In genomic region chr18:35856721-35857120, GRCh38 we compare ENCODE assay signal across 8 cellular contexts.
DNase-seq lines count a peak whose midpoint lies in the region; ATAC-seq, FAIRE-seq and TF ChIP-seq lines count a peak whose summit lies in the region.
"Not testable (repeated sequence)": the region's sequence is repeated elsewhere in the genome, so short reads cannot be mapped to it uniquely, and the experiment has no call there.

No MANE protein-coding gene starts in this region.

- H3K27me3 ChIP-seq in H9 (ENCODE audit: insufficient read depth, low read length); Karpas-422 (ENCODE audit: low read length); bronchial epithelial cell (ENCODE audit: control insufficient read depth, insufficient read depth, low read length); endodermal cell (ENCODE audit: control insufficient read depth, insufficient read depth, low read length, poor library complexity, severe bottlenecking); lung (ENCODE audit: control insufficient read depth, insufficient read depth): not testable (repeated sequence)

- peak overlapping the region; percentile 15 for H2BK20ac ChIP-seq in H9 (ENCODE audit: low read depth, low read length, poor library complexity, severe bottlenecking)

- not testable (repeated sequence) for H3K4me3 Mint-ChIP-seq in H9; endodermal cell; osteocyte (ENCODE audit: unreplicated experiment)

- not testable (repeated sequence) for H3K9me3 ChIP-seq in H9 (ENCODE audit: control insufficient read depth, low read depth, low read length); Karpas-422 (ENCODE audit: low read length); endodermal cell (ENCODE audit: control insufficient read depth, low read length); lung (ENCODE audit: control insufficient read depth in 2 of 2, insufficient read depth in 1 of 2, low read length in 1 of 2)

- H3K23ac ChIP-seq in H9 (ENCODE audit: insufficient read length, low read depth, low read length), result not testable (repeated sequence)

- H3K27ac ChIP-seq in H9 (ENCODE audit: insufficient read length, low read depth, low read length); endodermal cell (ENCODE audit: low read depth, low read length); lung (ENCODE audit: low read depth in 1 of 2, low read length in 1 of 2): not testable (repeated sequence)
- H3K27ac ChIP-seq in Karpas-422 (ENCODE audit: low read length), result peak overlapping the region; percentile 99

- H3K79me2 ChIP-seq in H9 (ENCODE audit: insufficient read depth, low read length); Karpas-422 (ENCODE audit: low read length): not testable (repeated sequence)

- not testable (repeated sequence) for H3K4me1 ChIP-seq in H9 (ENCODE audit: insufficient read depth, low read length); endodermal cell (ENCODE audit: control insufficient read depth, insufficient read depth, low read length); lung (ENCODE audit: control insufficient read depth in 2 of 2, insufficient read depth in 2 of 2, low read length in 2 of 2)
- peaks cover 94% of the 10 kb centered on the region for H3K4me1 ChIP-seq in Karpas-422 (ENCODE audit: low read length)

- H2BK15ac ChIP-seq in H9 (ENCODE audit: low read depth, low read length), result not testable (repeated sequence)

- H3K9me2 ChIP-seq in Karpas-422 (replicated peaks; ENCODE audit: insufficient read depth, low read length), result not testable (repeated sequence)

- not testable (repeated sequence) for H3K18ac ChIP-seq in H9 (ENCODE audit: insufficient read length, low read depth, low read length)

- ATAC-seq in lung (ENCODE audit: insufficient read depth, low FRiP score), result not testable (repeated sequence)

- not testable (repeated sequence) for H4K91ac ChIP-seq in H9 (ENCODE audit: insufficient read length, low read depth, low read length)

- not testable (repeated sequence) for H4K20me1 ChIP-seq in H9 (ENCODE audit: control insufficient read depth, insufficient read depth, insufficient read length); Karpas-422 (ENCODE audit: insufficient read depth, low read depth, low read length)

- not testable (repeated sequence) for H3K79me1 ChIP-seq in H9 (ENCODE audit: insufficient read depth, low read depth, low read length, poor library complexity, severe bottlenecking)

- H4K8ac ChIP-seq in H9 (replicated peaks; ENCODE audit: insufficient read length, low read depth, low read length), result not testable (repeated sequence)

- peaks cover 13 to 22% (median 15%) of the 10 kb centered on the region in 3 experiments for H3K36me3 Mint-ChIP-seq in H9 (ENCODE audit: insufficient read depth in 1 of 3, low read depth in 3 of 3)
- not testable (repeated sequence) for H3K36me3 Mint-ChIP-seq in endodermal cell (ENCODE audit: low read depth); osteocyte (ENCODE audit: unreplicated experiment)

- not testable (repeated sequence) for H3T11ph ChIP-seq in H9 (ENCODE audit: low read length)

- H3K23me2 ChIP-seq in H9 (ENCODE audit: insufficient read length, low read depth, low read length, poor library complexity, severe bottlenecking), result not testable (repeated sequence)

- not testable (repeated sequence) for H2BK120ac ChIP-seq in H9 (ENCODE audit: low read depth, low read length, poor library complexity, severe bottlenecking)

- not testable (repeated sequence) for TF ChIP-seq CTCF in H9 (conservative IDR thresholded peaks at IDR 0.05); bronchial epithelial cell (IDR thresholded peaks at IDR 0.05; ENCODE audit: insufficient read depth, low read length, severe bottlenecking); endodermal cell (conservative IDR thresholded peaks at IDR 0.05); lung (IDR thresholded peaks at IDR 0.05; ENCODE audit: control extremely low read depth, extremely low read depth); osteocyte (IDR thresholded peaks at IDR 0.05)

- H3K27ac Mint-ChIP-seq in H9; endodermal cell; osteocyte (ENCODE audit: unreplicated experiment): not testable (repeated sequence)

- not testable (repeated sequence) for H2BK5ac ChIP-seq in H9 (ENCODE audit: insufficient read length, low read length)

- H3K56ac ChIP-seq in H9 (ENCODE audit: insufficient read length, low read depth, low read length), result not testable (repeated sequence)

- H2AFZ ChIP-seq in H9 (ENCODE audit: low read length); Karpas-422 (ENCODE audit: low read length): not testable (repeated sequence)

- no CpG with 5 or more reads among the region's 1 CpG for WGBS in H9 (ENCODE audit: extremely low coverage, insufficient read length, low lambda C conversion rate)
- 43% methylated on average over 1 of the region's 1 CpG; no CpG with 5 or more reads in 1 of the 2 experiments for WGBS in endodermal cell (ENCODE audit: insufficient coverage in 1 of 2, insufficient read length in 1 of 2), 2 experiments
- 0 to 48% methylated on average over 1 of the region's 1 CpG for WGBS in lung, 2 donors

- H4K5ac ChIP-seq in H9 (ENCODE audit: insufficient read length, low read depth, low read length), result not testable (repeated sequence)

- FAIRE-seq in bronchial epithelial cell (lab: Jason Lieb, UNC), result not testable (repeated sequence)

- peak overlapping the region; percentile 51 for H3K4me3 ChIP-seq in Karpas-422 (ENCODE audit: low read length)
- not testable (repeated sequence) for H3K4me3 ChIP-seq in bronchial epithelial cell (ENCODE audit: low read depth, low read length); endodermal cell (ENCODE audit: low read length); lung

- H3K9me3 Mint-ChIP-seq in H9 (peaks cover 10 to 12% of the 10 kb centered on the region in 2 experiments), endodermal cell (peaks cover 14% of the 10 kb centered on the region)
- H3K9me3 Mint-ChIP-seq in osteocyte (ENCODE audit: unreplicated experiment), result not testable (repeated sequence)

- not testable (repeated sequence) for H3K4me2 ChIP-seq in H9 (ENCODE audit: insufficient read depth, insufficient read length, low read length)
- H3K4me2 ChIP-seq in Karpas-422 (ENCODE audit: low read depth, low read length, poor library complexity, severe bottlenecking), result peak overlapping the region; percentile 80

- H3K4me1 Mint-ChIP-seq in H9 (peaks cover 23 to 30% of the 10 kb centered on the region in 2 experiments), endodermal cell (peaks cover 37% of the 10 kb centered on the region)
- not testable (repeated sequence) for H3K4me1 Mint-ChIP-seq in osteocyte (ENCODE audit: unreplicated experiment)

- not testable (repeated sequence) for DNase-seq in H9
- DNase-seq in HT1080 (ENCODE audit: low read depth), result peak; percentile 8
- peak; percentile 92 for DNase-seq in Karpas-422
- peak; percentile 46 for DNase-seq in bronchial epithelial cell (ENCODE audit: low read depth)
- DNase-seq in endodermal cell, result peak; percentile 8
- peak; percentile 10 for DNase-seq in kidney tubule cell (ENCODE audit: low spot score)
- DNase-seq in lung (ENCODE audit: low spot score), result peak; percentile 4
- DNase-seq in osteocyte (ENCODE audit: extremely low spot score, unreplicated experiment), result peak; percentile 3

- not testable (repeated sequence) for H2BK12ac ChIP-seq in H9 (ENCODE audit: insufficient read length, low read depth, low read length)

- H2AK5ac ChIP-seq in H9 (ENCODE audit: insufficient read length, low read length), result not testable (repeated sequence)

- not testable (repeated sequence) for H3K14ac ChIP-seq in H9 (ENCODE audit: insufficient read depth, low read length)

- not testable (repeated sequence) for H3K27me3 Mint-ChIP-seq in H9 (ENCODE audit: low read depth); endodermal cell (ENCODE audit: insufficient read depth); osteocyte (ENCODE audit: unreplicated experiment)

- not testable (repeated sequence) for H3K9ac ChIP-seq in H9 (ENCODE audit: extremely low read depth, insufficient read length, low read length); endodermal cell (ENCODE audit: extremely low read depth, low read length, poor library complexity, severe bottlenecking)
- peak overlapping the region; percentile 78 for H3K9ac ChIP-seq in Karpas-422 (ENCODE audit: low read length)

- not testable (repeated sequence) for H3K36me3 ChIP-seq in Karpas-422 (ENCODE audit: insufficient read depth, low read length); bronchial epithelial cell (ENCODE audit: control insufficient read depth, insufficient read depth, low read length); endodermal cell (ENCODE audit: control insufficient read depth, insufficient read depth, low read length); lung (ENCODE audit: control insufficient read depth in 2 of 2, insufficient read depth in 2 of 2, low read length in 2 of 2)

- H3K4ac ChIP-seq in H9 (ENCODE audit: low read depth, low read length), result not testable (repeated sequence)
